In the genomic region with DNA sequence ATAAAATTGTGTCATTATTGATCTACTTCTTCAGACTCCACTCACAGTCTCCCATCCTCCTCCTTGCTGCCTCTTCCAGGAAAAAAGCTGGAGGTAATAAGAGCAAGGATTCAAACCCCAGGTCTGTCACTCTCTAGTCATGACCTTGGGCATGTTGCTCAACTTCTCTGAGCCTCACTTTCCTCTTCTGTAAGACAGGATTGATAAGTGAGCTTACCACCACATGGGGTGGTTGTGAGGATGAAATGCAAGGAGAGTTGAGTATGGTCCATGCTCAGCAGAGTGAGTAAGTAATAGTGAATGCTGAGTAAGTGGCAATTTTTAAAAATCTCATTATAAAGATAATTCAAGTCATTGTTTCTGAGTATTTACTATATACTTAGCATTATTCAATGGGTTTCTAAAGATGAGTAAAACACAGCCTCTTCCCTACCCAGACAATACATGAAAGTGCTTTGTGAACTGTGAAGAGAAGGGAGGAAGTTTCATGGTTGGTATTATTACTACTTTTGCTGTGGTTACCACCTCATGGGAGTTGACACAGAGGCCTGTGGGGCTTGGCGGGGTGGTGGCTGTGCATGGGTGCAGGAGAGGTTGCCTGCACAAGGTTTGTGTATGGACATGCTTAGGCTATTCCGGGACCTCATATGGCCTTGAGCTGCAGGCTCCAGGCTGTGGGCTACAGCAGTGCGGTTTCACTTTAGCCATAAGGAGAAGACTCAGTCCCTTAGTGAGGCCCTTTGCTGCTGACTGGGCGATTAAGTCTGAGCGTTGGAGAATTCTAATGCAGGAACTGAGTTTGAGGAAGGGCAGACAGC, we compare ENCODE assay signal across 12 cellular contexts. TPM values are rescaled to one million over a fixed set of nuclear protein-coding genes. Genes with fewer than 3 reads are reported as not detected.
A peak's percentile ranks its signal among the peaks of the same experiment; 100 is the strongest.
DNase-seq lines count a peak whose midpoint lies in the region; ATAC-seq, FAIRE-seq and TF ChIP-seq lines count a peak whose summit lies in the region.
"Had no signal": no experiment of that assay in that cellular context is flagged by ENCODE, and none has a peak within 500 bp of the region (broad histone marks: within the 10 kb centered on the region; RNA-seq: fewer than 3 reads in every experiment).

No MANE protein-coding gene starts in this region.

- intact Hi-C loops in heart left ventricle (cut with DNase I) (no loop called here), GM12878 (cut with micrococcal nuclease; ENCODE audit: unreplicated experiment) (no loop called here), upper lobe of right lung (cut with DNase I) (no loop called here)

- no peak for FAIRE-seq in GM12878 (lab: Jason Lieb, UNC)

- RAD21 ChIA-PET in GM12878 (lab: Charles Lee; ENCODE audit: unreplicated experiment): no interaction called here

- no peaks in the 10 kb centered on the region for H3K36me3 ChIP-seq in heart left ventricle
- H3K36me3 ChIP-seq in right atrium auricular region: no peaks in the 10 kb centered on the region
- H3K36me3 ChIP-seq in GM12878 (ENCODE audit: control insufficient read depth in 2 of 2, insufficient read depth in 2 of 2, low read length in 1 of 2): no peaks in the 10 kb centered on the region
- no peaks in the 10 kb centered on the region for H3K36me3 ChIP-seq in upper lobe of right lung
- H3K36me3 ChIP-seq: neural progenitor cell, Peyer's patch had no signal

- CTCF ChIA-PET in GM12878 (lab: Yijun Ruan, JAX): no interaction called here

- SMC1A ChIA-PET in GM12878 (lab: Charles Lee; ENCODE audit: uncharacterized antibody, unreplicated experiment): no interaction called here

- H3K4me1 ChIP-seq in heart left ventricle: peaks cover 0 to 17% (median 0%) of the 10 kb centered on the region in 12 donors
- H3K4me1 ChIP-seq in right atrium auricular region: no peaks in the 10 kb centered on the region
- peaks cover 3% of the 10 kb centered on the region for H3K4me1 ChIP-seq in GM12878 (ENCODE audit: control insufficient read depth, insufficient read depth, low read length)
- H3K4me1 ChIP-seq in upper lobe of right lung: no peaks in the 10 kb centered on the region
- H3K4me1 ChIP-seq: Peyer's patch had no signal

- H3K9me3 Mint-ChIP-seq in nephron progenitor cell: no peaks in the 10 kb centered on the region
- H3K9me3 Mint-ChIP-seq: neural progenitor cell had no signal

- no peaks in the 10 kb centered on the region for H3K36me3 Mint-ChIP-seq in nephron progenitor cell (ENCODE audit: low read depth)
- H3K36me3 Mint-ChIP-seq: neural progenitor cell had no signal

- in situ Hi-C loops in GM12878 (cut with MboI): no loop called here

- H3K27ac Mint-ChIP-seq in nephron progenitor cell: no peak overlapping the region
- H3K27ac Mint-ChIP-seq: neural progenitor cell had no signal

- no peaks in the 10 kb centered on the region for H3K9me3 ChIP-seq in heart left ventricle
- no peaks in the 10 kb centered on the region for H3K9me3 ChIP-seq in right atrium auricular region
- no peaks in the 10 kb centered on the region; the same call in 2 of the 3 replicates for H3K9me3 ChIP-seq in GM12878 (replicated peaks; ENCODE audit: control insufficient read depth, insufficient read depth, low read length)
- H3K9me3 ChIP-seq in upper lobe of right lung: no peaks in the 10 kb centered on the region
- H3K9me3 ChIP-seq: Peyer's patch had no signal

- no peak overlapping the region for H3K4me3 Mint-ChIP-seq in nephron progenitor cell
- H3K4me3 Mint-ChIP-seq: neural progenitor cell had no signal

- H2AFZ ChIP-seq in GM12878 (ENCODE audit: control insufficient read depth, low read depth, low read length): no peak overlapping the region
- H2AFZ ChIP-seq: neural progenitor cell had no signal

- H3K27ac ChIP-seq in heart left ventricle (peak overlapping the region in 1 of 12 donors; percentile 68), right atrium auricular region (no peak overlapping the region), GM12878 (ENCODE audit: control insufficient read depth, insufficient read depth) (no peak overlapping the region), upper lobe of right lung (no peak overlapping the region)
- H3K27ac ChIP-seq: neural progenitor cell, Peyer's patch had no signal

- TF ChIP-seq CTCF in heart left ventricle (IDR thresholded peaks at IDR 0.05) (no peak), right atrium auricular region (IDR thresholded peaks at IDR 0.05) (no peak), GM12878 (IDR thresholded peaks at IDR 0.05 in 2 of 3, conservative IDR thresholded peaks at IDR 0.05 in 1 of 3; ENCODE audit: control insufficient read depth in 2 of 3, extremely low read depth in 1 of 3, insufficient read depth in 1 of 3, low read depth in 3 of 3, low read length in 3 of 3) (no peak), upper lobe of right lung (IDR thresholded peaks at IDR 0.05) (no peak), nephron progenitor cell (IDR thresholded peaks at IDR 0.05) (no peak)

- H3K27me3 ChIP-seq in heart left ventricle: peaks cover 0 to 25% (median 0%) of the 10 kb centered on the region in 9 donors
- H3K27me3 ChIP-seq in right atrium auricular region: no peaks in the 10 kb centered on the region
- no peaks in the 10 kb centered on the region for H3K27me3 ChIP-seq in GM12878 (replicated peaks in 1 of 2; ENCODE audit: control insufficient read depth in 2 of 2, insufficient read depth in 2 of 2, low read length in 1 of 2)
- H3K27me3 ChIP-seq in upper lobe of right lung: peaks cover 3% of the 10 kb centered on the region
- H3K27me3 ChIP-seq: Peyer's patch had no signal

- H3K4me3 ChIP-seq in heart left ventricle (no peak overlapping the region), right atrium auricular region (no peak overlapping the region), GM12878 (no peak overlapping the region), upper lobe of right lung (no peak overlapping the region)
- H3K4me3 ChIP-seq: neural progenitor cell, Peyer's patch had no signal

- H3K79me2 ChIP-seq in GM12878 (ENCODE audit: control insufficient read depth, insufficient read depth, low read length): no peaks in the 10 kb centered on the region

- POLR2A ChIA-PET in GM12878 (lab: Charles Lee): no interaction called here

- peaks cover 55% of the 10 kb centered on the region for H3K27me3 Mint-ChIP-seq in nephron progenitor cell (ENCODE audit: low read depth, poor library complexity)

- no peak for TF ChIP-seq EP300 in GM12878 (IDR thresholded peaks at IDR 0.05; ENCODE audit: borderline replicate concordance in 1 of 2, control insufficient read depth in 1 of 2, low read depth in 2 of 2, low read length in 2 of 2)

- ATAC-seq in heart left ventricle (peak in 3 of 4 donors; percentile 61 to 71 (median 66)), HG03432 (IDR thresholded peaks at IDR 0.05; ENCODE audit: unreplicated experiment) (peak; percentile 82), GM12878 (peak; percentile 86), upper lobe of right lung (peak; percentile 81), HG02798 (IDR thresholded peaks at IDR 0.05; ENCODE audit: poor library complexity, unreplicated experiment) (no peak)

- H3K4me1 Mint-ChIP-seq in nephron progenitor cell: peaks cover 10% of the 10 kb centered on the region

- BruUV-seq in GM12878 (replicated peaks; lab: Mats Ljungman, UMichigan): no TSS peak

- no peak overlapping the region for H3K4me2 ChIP-seq in GM12878 (ENCODE audit: control insufficient read depth, insufficient read depth)
- H3K4me2 ChIP-seq: neural progenitor cell had no signal

- H4K20me1 ChIP-seq in GM12878 (ENCODE audit: control insufficient read depth, insufficient read depth): no peaks in the 10 kb centered on the region

- H3K9ac ChIP-seq in GM12878 (ENCODE audit: control insufficient read depth, insufficient read depth, low read length): no peak overlapping the region
- H3K9ac ChIP-seq: neural progenitor cell had no signal

- TF ChIP-seq POLR2A in heart left ventricle (IDR thresholded peaks at IDR 0.05) (no peak), GM12878 (IDR thresholded peaks at IDR 0.05; ENCODE audit: low read depth, low read length) (no peak)

- 79 to 87% (median 81%) methylated on average over 5 of the region's 5 CpGs for WGBS in heart left ventricle, 4 donors
- WGBS in GM12878 (ENCODE audit: insufficient coverage, insufficient replicate concordance, low lambda C conversion rate, missing lambda C conversion rate): 1% methylated on average over 5 of the region's 5 CpGs

- peak in 1 of 5 donors; percentile 33 for DNase-seq in heart left ventricle
- DNase-seq in right atrium auricular region (ENCODE audit: low spot score): no peak
- peak; percentile 45 for DNase-seq in GM12878 (ENCODE audit: low read depth, low spot score)
- no peak for DNase-seq in upper lobe of right lung
- no peak for DNase-seq in stimulated activated CD8-positive, alpha-beta memory T cell treated with anti-CD3 and anti-CD28 coated beads, Interleukin-4, amount 100 ng/mL, for 48 hours
- DNase-seq in nephron progenitor cell: no peak
- DNase-seq: activated CD4-positive, CD25-positive, alpha-beta regulatory T cell treated with anti-CD3 and anti-CD28 coated beads, Interleukin-2, amount 50 U/mL, for 72 hours; NCI-H1105 treated with DMSO at 0.1 percent for 48 hours; Peyer's patch had no signal

- TF ChIP-seq RAD21 in GM12878 (IDR thresholded peaks at IDR 0.05; ENCODE audit: insufficient read depth, low read depth, low read length): no peak

TF ChIP-seq in GM12878, 131 proteins besides CTCF, POLR2A, EP300 and RAD21 (continues in another document):
- no peak for TF ChIP-seq EGR1 (IDR thresholded peaks at IDR 0.05; ENCODE audit: borderline replicate concordance in 1 of 2, low read depth in 2 of 2, low read length in 2 of 2)

RNA-seq across cellular contexts. Expression of gene SLC6A11, which starts 30.0 kb away (rescaled TPM):
- total RNA-seq in heart left ventricle (not detected), right atrium auricular region (not detected), GM12878 (2014; rRNA removed) (not detected in 2 replicates), GM12878 (2014; rRNA removed; fragmentation: Illumina TruSeq; extraction: Trizol) (not detected in 2 replicates), GM12878 (2021) (not detected in 2 replicates), upper lobe of right lung (0.17 TPM)
- polyA plus RNA-seq in heart left ventricle (not detected), GM12878 (2011; rRNA removed) (not detected in 2 replicates), GM12878 (2014; fragmentation: Illumina TruSeq; extraction: Trizol) (not detected in 2 replicates), GM12878 (2014; fragmentation: Nextera tagmentation; extraction: Ambion mirVana) (not detected), GM12878 (2014; rRNA removed) (not detected in 2 replicates), GM12878 (2016; fragmentation: Nextera tagmentation; extraction: Ambion mirVana) (not detected)
- total RNA-seq in GM12878 (2013; cell fraction: nucleolus; rRNA removed): not detected in 2 replicates
- not detected for polyA plus RNA-seq in GM12878 (2011; ENCODE audit: low read depth)
- polyA plus RNA-seq in GM12878 (2011; cell fraction: cytosol; rRNA removed): not detected in 2 replicates
- not detected in 2 replicates for polyA plus RNA-seq in GM12878 (2011; cell fraction: nucleus; rRNA removed)
- not detected in 2 replicates for polyA plus RNA-seq in GM12878 (2012)
- not detected in 2 replicates for polyA minus RNA-seq in GM12878 (2011; rRNA and poly(A)+ RNA removed)
- polyA minus RNA-seq in GM12878 (2011; cell fraction: cytosol; rRNA and poly(A)+ RNA removed): not detected in 2 replicates
- polyA minus RNA-seq in GM12878 (2011; cell fraction: nucleus; rRNA and poly(A)+ RNA removed): not detected in 2 replicates
- total RNA-seq: Peyer's patch had no signal
